In the genomic region with DNA sequence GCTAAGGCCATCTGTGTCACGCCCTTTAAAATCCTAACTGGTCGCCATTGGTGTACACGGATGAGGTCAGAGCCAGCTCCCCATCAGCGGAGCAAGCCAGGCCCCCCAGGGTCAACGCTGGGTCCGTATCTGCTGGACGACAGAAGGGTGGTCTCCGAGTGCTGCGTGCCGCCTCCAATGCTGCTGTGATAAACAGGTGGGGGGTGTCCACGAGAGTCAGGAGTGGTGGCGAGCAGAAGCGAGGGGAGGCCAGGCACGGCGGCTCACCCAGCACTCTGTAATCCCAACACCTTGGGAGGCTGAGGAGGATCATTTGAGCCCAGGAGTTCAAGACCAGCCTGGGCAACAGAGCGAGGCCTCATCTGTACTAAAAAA, we compare ENCODE assay signal across 28 cellular contexts.
"Had no signal": no experiment of that assay in that cellular context is flagged by ENCODE, and none has a peak within 500 bp of the region (broad histone marks: within the 10 kb centered on the region; RNA-seq: fewer than 3 reads in every experiment).

No MANE protein-coding gene starts in this region.

- DNase-seq: activated CD4-positive, alpha-beta T cell treated with anti-CD3 and anti-CD28 coated beads for 36 hours; activated CD4-positive, alpha-beta T cell treated with anti-CD3 and anti-CD28 coated beads, Interleukin-2, amount 10 ng/mL, durations not matched to agents 7 days and 5 days; activated CD4-positive, alpha-beta T cell treated with anti-CD3 and anti-CD28 coated beads, Interleukin-2, amount 50 U/mL, for 48 hours; activated CD8-positive, alpha-beta T cell treated with anti-CD3 and anti-CD28 coated beads, Interleukin-2, amount 10 ng/mL, durations not matched to agents 7 days and 5 days; activated gamma-delta T cell; activated naive CD4-positive, alpha-beta T cell treated with anti-CD3 and anti-CD28 coated beads for 36 hours; activated naive CD8-positive, alpha-beta T cell treated with anti-CD3 and anti-CD28 coated beads, Interleukin-2, amount 50 U/mL, for 24 hours; activated T-cell treated with anti-CD3 and anti-CD28 coated beads, Interleukin-2, amount 50 U/mL, for 24 hours; brain microvascular endothelial cell; central memory CD4-positive, alpha-beta T cell; NCI-H1092 treated with DMSO at 0.1 percent for 48 hours; NCI-H1417; NCI-H146; NCI-H187; NCI-H2029 treated with DMSO at 0.1 percent for 48 hours; NCI-H2107; NCI-H510A; NCI-H526; NCI-H748 treated with DMSO at 0.1 percent for 48 hours; NK-92 treated with Interleukin-12 subunit alpha and Interleukin-12 subunit beta, amount 100 ng/mL, for 24 hours; Peyer's patch; RPMI8226; SIG-M5; T-helper 1 cell; T-helper 2 cell; T-helper 9 cell had no signal

- H3K27me3 Mint-ChIP-seq: activated CD4-positive, alpha-beta T cell treated with anti-CD3 and anti-CD28 coated beads for 36 hours; activated CD4-positive, alpha-beta T cell treated with anti-CD3 and anti-CD28 coated beads, Interleukin-2, amount 10 ng/mL, durations not matched to agents 7 days and 5 days; activated naive CD8-positive, alpha-beta T cell; activated naive CD8-positive, alpha-beta T cell treated with anti-CD3 and anti-CD28 coated beads, Interleukin-2, amount 50 U/mL, for 24 hours; activated T-cell treated with anti-CD3 and anti-CD28 coated beads, Interleukin-2, amount 50 U/mL, for 24 hours had no signal

- H3K4me1 Mint-ChIP-seq: activated CD4-positive, alpha-beta T cell treated with anti-CD3 and anti-CD28 coated beads for 36 hours; activated CD4-positive, alpha-beta T cell treated with anti-CD3 and anti-CD28 coated beads, Interleukin-2, amount 10 ng/mL, durations not matched to agents 7 days and 5 days; activated naive CD8-positive, alpha-beta T cell treated with anti-CD3 and anti-CD28 coated beads, Interleukin-2, amount 50 U/mL, for 24 hours had no signal

- H3K4me3 Mint-ChIP-seq: activated CD4-positive, alpha-beta T cell treated with anti-CD3 and anti-CD28 coated beads for 36 hours; activated CD4-positive, alpha-beta T cell treated with anti-CD3 and anti-CD28 coated beads, Interleukin-2, amount 10 ng/mL, durations not matched to agents 7 days and 5 days; activated CD8-positive, alpha-beta T cell treated with anti-CD3 and anti-CD28 coated beads, Interleukin-2, amount 10 ng/mL, durations not matched to agents 7 days and 5 days; activated naive CD4-positive, alpha-beta T cell treated with anti-CD3 and anti-CD28 coated beads for 36 hours; activated naive CD8-positive, alpha-beta T cell; activated naive CD8-positive, alpha-beta T cell treated with anti-CD3 and anti-CD28 coated beads, Interleukin-2, amount 50 U/mL, for 24 hours; activated T-cell treated with anti-CD3 and anti-CD28 coated beads, Interleukin-2, amount 50 U/mL, for 24 hours had no signal

- H3K27ac Mint-ChIP-seq: activated CD4-positive, alpha-beta T cell treated with anti-CD3 and anti-CD28 coated beads for 36 hours; activated CD4-positive, alpha-beta T cell treated with anti-CD3 and anti-CD28 coated beads, Interleukin-2, amount 10 ng/mL, durations not matched to agents 7 days and 5 days; activated CD8-positive, alpha-beta T cell treated with anti-CD3 and anti-CD28 coated beads, Interleukin-2, amount 10 ng/mL, durations not matched to agents 7 days and 5 days; activated naive CD4-positive, alpha-beta T cell treated with anti-CD3 and anti-CD28 coated beads for 36 hours; activated naive CD8-positive, alpha-beta T cell; activated naive CD8-positive, alpha-beta T cell treated with anti-CD3 and anti-CD28 coated beads, Interleukin-2, amount 50 U/mL, for 24 hours; activated T-cell treated with anti-CD3 and anti-CD28 coated beads, Interleukin-2, amount 50 U/mL, for 24 hours; activated T-helper 2 cell treated with anti-CD3 and anti-CD28 coated beads, Interferon-gamma antibody, Interleukin-2, Interleukin-4, amounts not matched to agents 10 μg/mL and 5 μg/mL and 100 μg/mL, durations not matched to agents 14 hours and 24 hours and 36 hours had no signal

- H3K36me3 Mint-ChIP-seq: activated naive CD8-positive, alpha-beta T cell had no signal

- H3K9me3 Mint-ChIP-seq: activated CD4-positive, alpha-beta T cell treated with anti-CD3 and anti-CD28 coated beads, Interleukin-2, amount 10 ng/mL, durations not matched to agents 7 days and 5 days; activated naive CD4-positive, alpha-beta T cell treated with anti-CD3 and anti-CD28 coated beads for 36 hours; activated naive CD8-positive, alpha-beta T cell treated with anti-CD3 and anti-CD28 coated beads, Interleukin-2, amount 50 U/mL, for 24 hours; activated T-cell treated with anti-CD3 and anti-CD28 coated beads, Interleukin-2, amount 50 U/mL, for 24 hours; activated T-helper 2 cell treated with anti-CD3 and anti-CD28 coated beads, Interferon-gamma antibody, Interleukin-2, Interleukin-4, amounts not matched to agents 10 μg/mL and 5 μg/mL and 100 μg/mL, durations not matched to agents 14 hours and 24 hours and 36 hours had no signal

- H3K27ac ChIP-seq: brain microvascular endothelial cell, Peyer's patch had no signal
